ENCODE assay signal across 19 cellular contexts in the genomic region with DNA sequence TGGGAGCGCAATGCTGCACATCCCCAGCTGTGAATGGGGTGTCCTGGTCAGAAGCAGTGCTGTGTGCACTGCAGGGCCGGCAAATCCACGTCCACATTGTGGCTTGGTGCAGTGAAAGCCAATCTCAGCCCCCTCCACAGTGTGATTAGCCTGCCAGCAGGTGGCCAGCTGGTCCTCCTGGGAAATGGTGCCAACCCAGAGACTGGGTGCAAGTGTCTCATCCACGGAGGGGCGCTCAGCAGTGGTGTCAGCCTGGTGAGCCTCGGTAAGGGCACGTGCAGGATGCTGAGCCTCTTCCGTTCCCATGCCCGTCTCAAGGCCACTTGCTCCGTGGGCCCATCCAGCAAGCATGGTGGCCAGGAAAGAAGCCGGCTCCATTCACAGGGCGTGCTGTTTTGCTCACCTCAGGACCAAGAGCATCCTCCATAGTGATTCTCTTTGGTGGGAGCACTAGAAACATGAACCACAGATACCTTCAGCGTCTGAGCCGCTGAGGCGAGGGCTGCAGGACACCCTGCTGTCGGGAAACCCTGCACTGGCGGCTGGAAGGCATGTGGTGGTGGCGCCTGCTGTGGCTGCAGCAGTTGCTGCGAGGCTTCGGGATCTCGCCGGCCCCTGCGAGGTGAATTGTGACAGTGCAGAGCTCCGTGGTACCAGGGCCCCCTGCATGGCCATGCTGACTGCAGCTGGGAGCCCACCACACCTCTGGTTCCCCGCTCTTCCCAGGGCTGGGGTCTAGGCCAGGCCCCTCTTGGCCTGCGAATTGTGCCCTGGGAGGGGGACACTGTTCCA. TPM values are rescaled to one million over a fixed set of nuclear protein-coding genes. Genes with fewer than 3 reads are reported as not detected.
DNase-seq lines count a peak whose midpoint lies in the region; ATAC-seq, FAIRE-seq and TF ChIP-seq lines count a peak whose summit lies in the region.
"Had no signal": no experiment of that assay in that cellular context is flagged by ENCODE, and none has a peak within 500 bp of the region (broad histone marks: within the 10 kb centered on the region; RNA-seq: fewer than 3 reads in every experiment).

No MANE protein-coding gene starts in this region.

- CTCF ChIA-PET in K562 (lab: Yijun Ruan, JAX; ENCODE audit: low intra/inter-chr PET ratio): no interaction called here

- FAIRE-seq in K562 (lab: Jason Lieb, UNC): no peak
- FAIRE-seq: GM12878 had no signal

- H2BK20ac ChIP-seq in H9 (ENCODE audit: low read depth, low read length, poor library complexity, severe bottlenecking): no peak overlapping the region

- H3K4me3 Mint-ChIP-seq in H9: no peak overlapping the region

- peak overlapping the region; percentile 55 for H4K5ac ChIP-seq in H9 (ENCODE audit: insufficient read length, low read depth, low read length)

- TF ChIP-seq RAD21 in K562 (CRISPR knock-in tag; conservative IDR thresholded peaks at IDR 0.05 in 1 of 2, IDR thresholded peaks at IDR 0.05 in 1 of 2): no peak

- H3K4me2 ChIP-seq in DND-41 (ENCODE audit: insufficient read depth, low read length) (no peak overlapping the region), H9 (ENCODE audit: insufficient read depth, insufficient read length, low read length) (no peak overlapping the region), K562 (ENCODE audit: insufficient read depth, low read length) (no peak overlapping the region), neuronal stem cell (ENCODE audit: insufficient read depth, low read length, poor library complexity, severe bottlenecking) (no peak overlapping the region)
- H3K4me2 ChIP-seq: BLaER1 treated with 17β-estradiol and CSF1 and Interleukin-3, amounts not matched to agents 10 nM and 100 nM; SK-N-SH had no signal

- H2AFZ ChIP-seq in DND-41 (ENCODE audit: low read depth, low read length) (peak overlapping the region; percentile 25; the same call in 1 of the 2 replicates), H9 (ENCODE audit: low read length) (no peak overlapping the region), K562 (ENCODE audit: low read depth, low read length) (no peak overlapping the region), neuronal stem cell (ENCODE audit: low read length) (no peak overlapping the region)

- H3K14ac ChIP-seq in H9 (ENCODE audit: insufficient read depth, low read length): no peak overlapping the region; the same call in 1 of the 2 replicates
- H3K14ac ChIP-seq in neuronal stem cell (ENCODE audit: low read length): peak overlapping the region; percentile 31

- H3T11ph ChIP-seq in H9 (ENCODE audit: low read length): no peak overlapping the region

- no peaks in the 10 kb centered on the region for H3K23me2 ChIP-seq in H9 (ENCODE audit: insufficient read length, low read depth, low read length, poor library complexity, severe bottlenecking)

- H2BK5ac ChIP-seq in H9 (ENCODE audit: insufficient read length, low read length) (no peak overlapping the region), neuronal stem cell (ENCODE audit: low read length) (no peak overlapping the region)

- in situ Hi-C loops in K562 (cut with MboI): no loop called here

- H2BK12ac ChIP-seq in H9 (ENCODE audit: insufficient read length, low read depth, low read length): no peak overlapping the region
- H2BK12ac ChIP-seq in neuronal stem cell (ENCODE audit: low read length): peak overlapping the region; percentile 33

- H2BK15ac ChIP-seq in H9 (ENCODE audit: low read depth, low read length): no peak overlapping the region
- H2BK15ac ChIP-seq in neuronal stem cell (ENCODE audit: low read length): peak overlapping the region; percentile 58

- POLR2A ChIA-PET in K562 (lab: Yijun Ruan, JAX): interaction anchor here (0.9 to 1.0 kb wide), 2 partner anchors 9 to 20 kb away, joined by 3 to 4 read pairs; no protein-coding TSS in a partner anchor

- peaks cover 2% of the 10 kb centered on the region for H3K27me3 Mint-ChIP-seq in H9 (ENCODE audit: low read depth)

- no TSS peak for BruUV-seq in K562 (replicated peaks; lab: Mats Ljungman, UMichigan)

- H3K18ac ChIP-seq in H9 (ENCODE audit: insufficient read length, low read depth, low read length): no peak overlapping the region
- H3K18ac ChIP-seq in neuronal stem cell (ENCODE audit: low read length): peak overlapping the region; percentile 19

- no peak for TF ChIP-seq EP300 in K562 (IDR thresholded peaks at IDR 0.05; ENCODE audit: low read length)

- peaks cover 33% of the 10 kb centered on the region for H3K4me1 ChIP-seq in DND-41 (ENCODE audit: insufficient read depth, low read length)
- no peaks in the 10 kb centered on the region for H3K4me1 ChIP-seq in H9 (ENCODE audit: insufficient read depth, low read length)
- H3K4me1 ChIP-seq in K562 (replicated peaks in 1 of 2; ENCODE audit: control insufficient read depth in 2 of 2, insufficient read depth in 2 of 2, low read length in 2 of 2): peaks cover 9 to 35% of the 10 kb centered on the region in 2 experiments; a peak in 4 of 5 replicates
- peaks cover 0 to 4% of the 10 kb centered on the region in 2 donors for H3K4me1 ChIP-seq in neuronal stem cell (ENCODE audit: control insufficient read depth in 2 of 2, insufficient read depth in 1 of 2, low read depth in 1 of 2, low read length in 2 of 2)

- no peaks in the 10 kb centered on the region for H3K9me1 ChIP-seq in K562 (ENCODE audit: control insufficient read depth, insufficient read depth, low read length)

- no peak for ATAC-seq in DND-41 (ENCODE audit: insufficient read depth, low read depth)
- no peak for ATAC-seq in K562
- ATAC-seq: CD8-positive, alpha-beta T cell; GM12878; HCT116 had no signal

- H3K79me1 ChIP-seq in H9 (ENCODE audit: insufficient read depth, low read depth, low read length, poor library complexity, severe bottlenecking): no peaks in the 10 kb centered on the region
- H3K79me1 ChIP-seq in neuronal stem cell (ENCODE audit: low read depth, low read length): no peaks in the 10 kb centered on the region

- H4K91ac ChIP-seq in H9 (ENCODE audit: insufficient read length, low read depth, low read length): no peak overlapping the region
- H4K91ac ChIP-seq in neuronal stem cell (ENCODE audit: low read depth, low read length, poor library complexity): no peak overlapping the region

- H3K56ac ChIP-seq in H9 (ENCODE audit: insufficient read length, low read depth, low read length): no peak overlapping the region

- H3K4me1 Mint-ChIP-seq in H9: peaks cover 13 to 15% of the 10 kb centered on the region in 2 experiments

- peaks cover 0 to under 1% (median 0%) of the 10 kb centered on the region in 3 experiments; a peak in 1 of 7 replicates for H3K36me3 Mint-ChIP-seq in H9 (ENCODE audit: insufficient read depth in 1 of 3, low read depth in 3 of 3)

- no peak overlapping the region for H3K4me3 ChIP-seq in DND-41 (ENCODE audit: low read depth in 1 of 2, low read length in 2 of 2)
- no peak overlapping the region for H3K4me3 ChIP-seq in K562
- no peak overlapping the region for H3K4me3 ChIP-seq in neuronal stem cell (ENCODE audit: low read length in 2 of 2)
- H3K4me3 ChIP-seq: BLaER1 treated with 17β-estradiol and CSF1 and Interleukin-3, amounts not matched to agents 10 nM and 100 nM; GM12878 had no signal

- TF ChIP-seq CTCF in DND-41 (IDR thresholded peaks at IDR 0.05; ENCODE audit: borderline replicate concordance, extremely low read depth, low read length, poor library complexity, severe bottlenecking): no peak
- TF ChIP-seq CTCF in H9 (conservative IDR thresholded peaks at IDR 0.05): no peak
- TF ChIP-seq CTCF in K562 (IDR thresholded peaks at IDR 0.05 in 2 of 3, conservative IDR thresholded peaks at IDR 0.05 in 1 of 3; ENCODE audit: insufficient read depth in 2 of 3, low read depth in 1 of 3, low read length in 3 of 3): no peak

- H3K27me3 ChIP-seq in DND-41 (ENCODE audit: insufficient read depth, low read length, poor library complexity) (no peaks in the 10 kb centered on the region), H9 (ENCODE audit: insufficient read depth, low read length) (no peaks in the 10 kb centered on the region; the same call in 1 of the 2 replicates), K562 (ENCODE audit: control insufficient read depth in 2 of 2, insufficient read depth in 2 of 2, low read length in 2 of 2) (no peaks in the 10 kb centered on the region), neuronal stem cell (ENCODE audit: control insufficient read depth in 3 of 3, insufficient read depth in 3 of 3, low read depth in 1 of 3, low read length in 3 of 3) (no peaks in the 10 kb centered on the region)
- H3K27me3 ChIP-seq: BLaER1 treated with 17β-estradiol and CSF1 and Interleukin-3, amounts not matched to agents 10 nM and 100 nM had no signal

- H3K27ac ChIP-seq in DND-41 (ENCODE audit: low read length) (no peak overlapping the region), H9 (ENCODE audit: insufficient read length, low read depth, low read length) (no peak overlapping the region), K562 (ENCODE audit: extremely low read depth, low read depth, low read length) (no peak overlapping the region), neuronal stem cell (replicated peaks; ENCODE audit: low read length) (no peak overlapping the region)
- H3K27ac ChIP-seq: BLaER1 treated with 17β-estradiol and CSF1 and Interleukin-3, amounts not matched to agents 10 nM and 100 nM; RWPE1 had no signal

- H3K27ac Mint-ChIP-seq in H9: no peak overlapping the region

- H3K79me2 ChIP-seq in DND-41 (ENCODE audit: insufficient read depth, low read length) (peaks cover 15% of the 10 kb centered on the region), H9 (ENCODE audit: insufficient read depth, low read length) (no peaks in the 10 kb centered on the region), K562 (ENCODE audit: control insufficient read depth, insufficient read depth, low read length) (peaks cover 10% of the 10 kb centered on the region)

- no CpG with 5 or more reads among the region's 26 CpGs for WGBS in H9 (ENCODE audit: extremely low coverage, insufficient read length, low lambda C conversion rate)
- 63% methylated on average over 25 of the region's 26 CpGs for WGBS in K562 (ENCODE audit: insufficient coverage, low coverage, missing lambda C conversion rate)
- WGBS in neuronal stem cell (ENCODE audit: extremely low coverage in 2 of 2, insufficient read length in 2 of 2, insufficient replicate concordance in 1 of 2), 2 donors: no CpG with 5 or more reads among the region's 26 CpGs

- H2AK5ac ChIP-seq in H9 (ENCODE audit: insufficient read length, low read length): no peak overlapping the region
- peak overlapping the region; percentile 46 for H2AK5ac ChIP-seq in neuronal stem cell (ENCODE audit: low read depth, low read length)

- intact Hi-C loops in K562 (cut with micrococcal nuclease): no loop called here

- H3K9me3 ChIP-seq in DND-41 (ENCODE audit: insufficient read depth, low read length, severe bottlenecking) (peaks cover 11% of the 10 kb centered on the region), H9 (ENCODE audit: control insufficient read depth, low read depth, low read length) (no peaks in the 10 kb centered on the region), K562 (replicated peaks; ENCODE audit: control insufficient read depth, insufficient read depth, low read depth, low read length) (peaks cover 4% of the 10 kb centered on the region; the same call in 1 of the 2 replicates), neuronal stem cell (replicated peaks in 1 of 2; ENCODE audit: control insufficient read depth in 2 of 2, insufficient read depth in 1 of 2, low read depth in 1 of 2, low read length in 2 of 2) (peaks cover 4 to 5% of the 10 kb centered on the region in 2 donors)
- H3K9me3 ChIP-seq: SK-N-SH had no signal

- H4K20me1 ChIP-seq in DND-41 (ENCODE audit: insufficient read depth, low read length) (no peaks in the 10 kb centered on the region), H9 (ENCODE audit: control insufficient read depth, insufficient read depth, insufficient read length) (no peaks in the 10 kb centered on the region), K562 (replicated peaks; ENCODE audit: control insufficient read depth, insufficient read depth, low read length) (no peaks in the 10 kb centered on the region)

- peaks cover 7 to 8% of the 10 kb centered on the region in 2 experiments for H3K9me3 Mint-ChIP-seq in H9
- H3K9me3 Mint-ChIP-seq: CD8-positive, alpha-beta T cell had no signal

- H3K36me3 ChIP-seq in DND-41 (ENCODE audit: insufficient read depth, low read length): peaks cover 9% of the 10 kb centered on the region
- peaks cover 5% of the 10 kb centered on the region; the same call in 1 of the 3 replicates for H3K36me3 ChIP-seq in K562 (ENCODE audit: control insufficient read depth, insufficient read depth, low read length)
- no peaks in the 10 kb centered on the region for H3K36me3 ChIP-seq in neuronal stem cell (replicated peaks in 1 of 2; ENCODE audit: control insufficient read depth in 2 of 2, insufficient read depth in 2 of 2, low read length in 2 of 2)
- H3K36me3 ChIP-seq: BLaER1 treated with 17β-estradiol and CSF1 and Interleukin-3, amounts not matched to agents 10 nM and 100 nM had no signal

- H4K8ac ChIP-seq in H9 (replicated peaks; ENCODE audit: insufficient read length, low read depth, low read length): no peak overlapping the region
- H4K8ac ChIP-seq in neuronal stem cell (ENCODE audit: low read depth, low read length): no peak overlapping the region

- no peak overlapping the region for H3K23ac ChIP-seq in H9 (ENCODE audit: insufficient read length, low read depth, low read length)
- H3K23ac ChIP-seq in neuronal stem cell (ENCODE audit: low read depth, low read length, poor library complexity): peak overlapping the region; percentile 60

- TF ChIP-seq POLR2A in K562 (conservative IDR thresholded peaks at IDR 0.05): no peak

- H3K9ac ChIP-seq in DND-41 (ENCODE audit: low read depth, low read length) (no peak overlapping the region), H9 (ENCODE audit: extremely low read depth, insufficient read length, low read length) (no peak overlapping the region), K562 (ENCODE audit: insufficient read depth in 1 of 2, low read depth in 2 of 2, low read length in 2 of 2) (peak overlapping the region in 1 of 2 experiments; percentile 15; a peak in 1 of 4 replicates), neuronal stem cell (ENCODE audit: low read depth, low read length, poor library complexity) (peak overlapping the region; percentile 34)
- H3K9ac ChIP-seq: BLaER1 treated with 17β-estradiol and CSF1 and Interleukin-3, amounts not matched to agents 10 nM and 100 nM; SK-N-SH had no signal

- DNase-seq in DND-41 (no peak), H9 (no peak), K562 (ENCODE audit: extremely low read depth in 1 of 4, low spot score in 3 of 4) (no peak), neuronal stem cell (ENCODE audit: low spot score) (no peak), NCI-H1436 (lab: John Stamatoyannopoulos, UW) (no peak), NCI-H524 treated with DMSO at 0.1 percent for 48 hours (lab: John Stamatoyannopoulos, UW) (no peak), cerebellum (ENCODE audit: low spot score) (no peak)
- DNase-seq: CD8-positive, alpha-beta T cell; Kasumi-1; NCI-H1694 treated with DMSO at 0.1 percent for 48 hours; NCI-H2081 treated with DMSO at 0.1 percent for 48 hours; NCI-H446 treated with DMSO at 0.1 percent for 48 hours; NCI-H69; SHP77 treated with DMSO at 0.1 percent for 48 hours; SK-N-SH had no signal

- H2BK120ac ChIP-seq in H9 (ENCODE audit: low read depth, low read length, poor library complexity, severe bottlenecking): no peak overlapping the region
- no peak overlapping the region for H2BK120ac ChIP-seq in neuronal stem cell (ENCODE audit: low read depth, low read length)

- H3K4ac ChIP-seq in H9 (ENCODE audit: low read depth, low read length): no peak overlapping the region
- no peak overlapping the region for H3K4ac ChIP-seq in neuronal stem cell (ENCODE audit: low read length)

RNA-seq across cellular contexts. Expression of a gene that starts 2.0 kb away (rescaled TPM):
- total RNA-seq in H9 (2021) (25.2 and 25.5 TPM in 2 replicates), K562 (2014; rRNA removed) (123 and 128 TPM in 2 replicates), K562 (2014; rRNA removed; fragmentation: Illumina TruSeq; extraction: Trizol) (197 and 206 TPM in 2 replicates), K562 (2015; rRNA removed; fragmentation: Illumina TruSeq; extraction: Trizol) (195 and 199 TPM in 2 replicates), K562 (2021) (148 and 149 TPM in 2 replicates), cerebellum (48.9 TPM)
- 532 and 587 TPM in 2 replicates for total RNA-seq in K562 (2011; cell fraction: chromatin; rRNA removed; ENCODE audit: low replicate concordance)
- total RNA-seq in K562 (2011; cell fraction: nucleolus; rRNA removed): 218 and 259 TPM in 2 replicates
- total RNA-seq in K562 (2011; cell fraction: nucleoplasm; rRNA removed): 355 and 441 TPM in 2 replicates
- polyA plus RNA-seq in K562 (2011; rRNA removed) (336 and 486 TPM in 2 replicates), K562 (2014; fragmentation: Illumina TruSeq; extraction: Trizol) (140 and 154 TPM in 2 replicates), K562 (2014; fragmentation: Nextera tagmentation; extraction: Ambion mirVana) (100 to 1,000 TPM; 361 to 440 TPM), K562 (2014; rRNA removed) (183 and 202 TPM in 2 replicates)
- polyA plus RNA-seq in K562 (2011; cell fraction: cytosol; rRNA removed): 159 and 451 TPM in 2 replicates
- 113 and 244 TPM in 2 replicates for polyA plus RNA-seq in K562 (2011; cell fraction: nucleus; rRNA removed)
- polyA plus RNA-seq in K562 (2012): 304 and 317 TPM in 2 replicates
- polyA minus RNA-seq in K562 (2011; rRNA and poly(A)+ RNA removed): 267 and 478 TPM in 2 replicates
- polyA minus RNA-seq in K562 (2011; cell fraction: cytosol; rRNA and poly(A)+ RNA removed): 63.6 and 112 TPM in 2 replicates
- 215 and 411 TPM in 2 replicates for polyA minus RNA-seq in K562 (2011; cell fraction: nucleus; rRNA and poly(A)+ RNA removed)
- polyA plus RNA-seq in neuronal stem cell (2013, experiment 1 of 2): 41.7 TPM
- 42.8 TPM for polyA plus RNA-seq in neuronal stem cell (2013, experiment 2 of 2)

RNA-seq across cellular contexts. Expression of a gene that starts 57.0 kb away (rescaled TPM):
- 27.0 and 27.7 TPM in 2 replicates for total RNA-seq in H9 (2021)
- 23.8 and 25.2 TPM in 2 replicates for total RNA-seq in K562 (2011; cell fraction: chromatin; rRNA removed; ENCODE audit: low replicate concordance)
- total RNA-seq in K562 (2011; cell fraction: nucleolus; rRNA removed): 22.5 TPM in 2 replicates
- total RNA-seq in K562 (2011; cell fraction: nucleoplasm; rRNA removed): 17.8 and 18.7 TPM in 2 replicates
- 51.1 and 55.1 TPM in 2 replicates for total RNA-seq in K562 (2014; rRNA removed)
- 72.3 and 80.2 TPM in 2 replicates for total RNA-seq in K562 (2014; rRNA removed; fragmentation: Illumina TruSeq; extraction: Trizol)
- total RNA-seq in K562 (2015; rRNA removed; fragmentation: Illumina TruSeq; extraction: Trizol): 48.2 and 55.2 TPM in 2 replicates
- total RNA-seq in K562 (2021): 63.0 and 63.6 TPM in 2 replicates
- polyA plus RNA-seq in K562 (2011; rRNA removed): 50.7 and 70.6 TPM in 2 replicates
- polyA plus RNA-seq in K562 (2011; cell fraction: cytosol; rRNA removed): 19.8 and 24.0 TPM in 2 replicates
- polyA plus RNA-seq in K562 (2011; cell fraction: nucleus; rRNA removed): 13.3 and 16.0 TPM in 2 replicates
- 27.6 and 52.8 TPM in 2 replicates for polyA plus RNA-seq in K562 (2012)
- 63.5 and 65.0 TPM in 2 replicates for polyA plus RNA-seq in K562 (2014; fragmentation: Illumina TruSeq; extraction: Trizol)
- 100 to 1,000 TPM; 141 to 162 TPM for polyA plus RNA-seq in K562 (2014; fragmentation: Nextera tagmentation; extraction: Ambion mirVana)
- polyA plus RNA-seq in K562 (2014; rRNA removed): 77.7 and 78.1 TPM in 2 replicates
- polyA minus RNA-seq in K562 (2011; rRNA and poly(A)+ RNA removed): 27.1 and 29.2 TPM in 2 replicates
- 14.7 and 15.6 TPM in 2 replicates for polyA minus RNA-seq in K562 (2011; cell fraction: cytosol; rRNA and poly(A)+ RNA removed)
- 14.9 and 19.1 TPM in 2 replicates for polyA minus RNA-seq in K562 (2011; cell fraction: nucleus; rRNA and poly(A)+ RNA removed)
- polyA plus RNA-seq in neuronal stem cell (2013, experiment 1 of 2): 10.4 TPM
- polyA plus RNA-seq in neuronal stem cell (2013, experiment 2 of 2): 10.6 TPM
- total RNA-seq in cerebellum: 9.8 TPM

RNA-seq across cellular contexts. Expression of a gene that starts 57.2 kb away (rescaled TPM):
- total RNA-seq in H9 (2021): 18.0 and 19.8 TPM in 2 replicates
- total RNA-seq in K562 (2011; cell fraction: chromatin; rRNA removed; ENCODE audit: low replicate concordance): 251 and 301 TPM in 2 replicates
- 61.0 and 78.0 TPM in 2 replicates for total RNA-seq in K562 (2011; cell fraction: nucleolus; rRNA removed)
- total RNA-seq in K562 (2011; cell fraction: nucleoplasm; rRNA removed): 82.1 and 87.6 TPM in 2 replicates
- total RNA-seq in K562 (2014; rRNA removed): 23.9 and 25.2 TPM in 2 replicates
- 39.1 and 46.1 TPM in 2 replicates for total RNA-seq in K562 (2014; rRNA removed; fragmentation: Illumina TruSeq; extraction: Trizol)
- total RNA-seq in K562 (2015; rRNA removed; fragmentation: Illumina TruSeq; extraction: Trizol): 29.9 and 31.1 TPM in 2 replicates
- total RNA-seq in K562 (2021): 45.5 and 55.3 TPM in 2 replicates
- 41.4 and 43.9 TPM in 2 replicates for polyA plus RNA-seq in K562 (2011; rRNA removed)
- polyA plus RNA-seq in K562 (2011; cell fraction: cytosol; rRNA removed): 11.5 and 23.2 TPM in 2 replicates
- polyA plus RNA-seq in K562 (2011; cell fraction: nucleus; rRNA removed): 37.1 and 53.3 TPM in 2 replicates
- 16.1 and 19.6 TPM in 2 replicates for polyA plus RNA-seq in K562 (2012)
- 30.1 and 30.8 TPM in 2 replicates for polyA plus RNA-seq in K562 (2014; fragmentation: Illumina TruSeq; extraction: Trizol)
- 10 to 100 TPM; 17.0 to 22.9 TPM for polyA plus RNA-seq in K562 (2014; fragmentation: Nextera tagmentation; extraction: Ambion mirVana)
- polyA plus RNA-seq in K562 (2014; rRNA removed): 20.6 and 23.3 TPM in 2 replicates
- polyA minus RNA-seq in K562 (2011; rRNA and poly(A)+ RNA removed): 210 and 261 TPM in 2 replicates
- polyA minus RNA-seq in K562 (2011; cell fraction: cytosol; rRNA and poly(A)+ RNA removed): 25.3 and 33.2 TPM in 2 replicates
- 50.6 and 123 TPM in 2 replicates for polyA minus RNA-seq in K562 (2011; cell fraction: nucleus; rRNA and poly(A)+ RNA removed)
- 8.5 TPM for polyA plus RNA-seq in neuronal stem cell (2013, experiment 1 of 2)
- 8.6 TPM for polyA plus RNA-seq in neuronal stem cell (2013, experiment 2 of 2)
- total RNA-seq in cerebellum: 31.3 TPM
